8 cellular contexts compared by ENCODE assay signal in the genomic region with DNA sequence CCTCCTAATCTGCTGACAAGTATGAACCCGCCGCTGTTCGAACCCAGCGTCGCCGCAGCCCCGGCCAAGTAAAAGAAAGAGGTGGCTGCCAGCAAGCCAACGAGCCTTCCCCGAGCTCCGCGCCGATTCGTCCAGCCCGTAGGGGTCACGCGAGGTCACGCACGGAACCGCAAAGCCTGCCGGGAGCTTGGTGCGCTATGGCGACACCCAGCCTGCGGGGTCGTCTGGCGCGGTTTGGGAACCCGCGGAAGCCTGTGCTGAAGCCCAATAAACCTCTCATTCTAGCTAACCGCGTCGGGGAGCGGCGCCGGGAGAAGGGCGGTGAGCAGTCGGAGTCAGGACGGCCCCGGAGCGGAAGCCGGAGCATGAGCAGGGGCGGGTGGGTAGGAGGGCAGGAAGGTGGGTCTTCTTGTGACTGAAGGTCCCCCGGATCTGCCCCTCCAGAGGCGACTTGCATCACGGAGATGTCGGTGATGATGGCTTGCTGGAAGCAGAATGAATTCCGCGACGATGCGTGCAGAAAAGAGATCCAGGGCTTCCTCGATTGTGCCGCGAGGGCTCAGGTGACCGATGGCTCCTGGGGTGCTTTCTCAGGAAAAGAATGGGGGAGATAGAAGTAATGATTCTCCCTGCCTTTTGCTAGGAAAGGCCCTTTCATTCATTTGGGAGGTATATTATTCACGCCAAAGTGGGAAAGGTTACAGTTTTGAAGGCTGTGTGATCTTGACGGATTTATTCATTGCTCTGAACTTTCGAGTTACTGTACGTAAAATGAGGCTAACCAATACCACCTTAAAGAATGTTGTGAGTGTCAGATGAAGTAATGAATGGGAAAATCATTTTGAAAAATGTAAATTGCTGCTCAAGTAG. TPM values are rescaled to one million over a fixed set of nuclear protein-coding genes. Genes with fewer than 3 reads are reported as not detected.
DNase-seq lines count a peak whose midpoint lies in the region; ATAC-seq and TF ChIP-seq lines count a peak whose summit lies in the region.

CHCHD1 (plus strand) TSS at position 170 of the 870 bp plus-strand sequence; CDS start at position 198, 28 bp downstream.

- H3K4me1 ChIP-seq in right lobe of liver, result peaks cover 0 to 32% (median 6%) of the 10 kb centered on the region in 4 donors

- H3K9me3 ChIP-seq in right lobe of liver, result no peaks in the 10 kb centered on the region

- intact Hi-C loops in right lobe of liver (cut with DNase I), result no loop called here

- H3K27ac ChIP-seq in right lobe of liver, result peak within 1 kb of the TSS; percentile 86 to 95 (median 93)

- no peaks in the 10 kb centered on the region for H3K27me3 ChIP-seq in right lobe of liver

- peak; percentile 50 for TF ChIP-seq POLR2A in right lobe of liver (IDR thresholded peaks at IDR 0.05)

- peak within 1 kb of the TSS; percentile 84 to 92 (median 90) for H3K4me3 ChIP-seq in right lobe of liver

- TF ChIP-seq CTCF in right lobe of liver (IDR thresholded peaks at IDR 0.05), result no peak

- H3K36me3 ChIP-seq in right lobe of liver, result peaks cover 0 to 4% (median 0%) of the 10 kb centered on the region in 4 donors

- peak; percentile 92 for DNase-seq in AG08396 (ENCODE audit: low spot score)
- DNase-seq in NCI-H748 treated with DMSO at 0.1 percent for 48 hours (lab: John Stamatoyannopoulos, UW), result peak; percentile 23
- DNase-seq in activated CD4-positive, alpha-beta T cell treated with anti-CD3 and anti-CD28 coated beads, Interleukin-2, amount 50 U/mL, for 48 hours, result peak; percentile 94 to 95
- peak; percentile 75 to 89 for DNase-seq in dermis microvascular lymphatic vessel endothelial cell (ENCODE audit: low read depth in 2 of 2)
- DNase-seq in right lobe of liver, result peak; percentile 94 to 95 (median 95)
- peak; percentile 95 for DNase-seq in stimulated activated CD4-positive, alpha-beta T cell treated with anti-CD3 and anti-CD28 coated beads, Interleukin-4, amount 100 ng/mL, for 24 hours

- ATAC-seq in GM19023 (IDR thresholded peaks at IDR 0.05; ENCODE audit: unreplicated experiment) (peak; percentile 54), HG03439 (IDR thresholded peaks at IDR 0.05; ENCODE audit: unreplicated experiment) (peak; percentile 55), right lobe of liver (peak; percentile 78 to 83 (median 80))

- WGBS in right lobe of liver (ENCODE audit: insufficient coverage, low coverage, low lambda C conversion rate, missing lambda C conversion rate), result 0% methylated on average over 23 of the region's 57 CpGs

RNA-seq across cellular contexts. Expression of gene CHCHD1, which starts in this region (rescaled TPM):
- 18.1 and 25.3 TPM in 2 replicates for total RNA-seq in dermis microvascular lymphatic vessel endothelial cell
- 10 to 100 TPM; 13.0 to 25.1 (median 17.4) TPM for total RNA-seq in right lobe of liver

Comparison
In these comparisons a context has a peak if more than half of its experiments do, and no peak if none do; other contexts are left out.
1. Peak in every context shown above with its lines: DNase-seq, ATAC-seq, H3K4me3 ChIP-seq and H3K27ac ChIP-seq.
2. DNase-seq: peak in every context shown above with its lines; median percentile 95 in right lobe of liver; 95 in stimulated activated CD4-positive, alpha-beta T cell treated with anti-CD3 and anti-CD28 coated beads, Interleukin-4, amount 100 ng/mL, for 24 hours; 94 in activated CD4-positive, alpha-beta T cell treated with anti-CD3 and anti-CD28 coated beads, Interleukin-2, amount 50 U/mL, for 48 hours; 92 in AG08396; 82 in dermis microvascular lymphatic vessel endothelial cell; 23 in NCI-H748 treated with DMSO at 0.1 percent for 48 hours.